In the genomic region with DNA sequence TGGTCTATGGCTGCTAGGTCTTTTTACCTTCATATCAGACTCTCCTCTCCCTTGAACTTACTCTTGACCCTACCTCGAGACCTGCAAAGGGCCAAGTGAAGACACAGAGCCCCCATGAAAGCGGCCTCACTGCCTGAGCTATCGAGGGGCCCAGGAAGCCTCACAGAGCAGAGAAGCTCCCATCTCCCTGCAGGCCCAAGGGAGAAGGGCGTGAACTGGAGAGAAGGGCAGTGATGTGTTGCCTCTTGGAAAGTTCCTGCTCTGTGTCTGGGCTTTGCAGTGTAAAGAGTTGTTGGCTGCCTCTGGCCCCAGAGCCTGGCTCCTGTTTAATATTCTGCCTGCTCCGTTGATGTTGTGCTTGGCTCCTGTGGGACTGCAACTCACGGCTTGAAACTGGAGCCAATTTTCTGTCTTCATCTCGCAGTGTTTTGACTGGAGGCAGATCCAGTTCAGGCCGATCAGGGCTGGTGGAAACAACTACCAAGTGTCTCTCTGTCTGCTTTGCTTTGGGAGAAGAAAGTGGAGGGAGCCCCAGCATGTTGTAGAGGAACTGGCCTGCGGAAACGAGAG, we compare ENCODE assay signal across 9 cellular contexts. TPM values are rescaled to one million over a fixed set of nuclear protein-coding genes. Genes with fewer than 3 reads are reported as not detected.
A peak's percentile ranks its signal among the peaks of the same experiment; 100 is the strongest.
DNase-seq lines count a peak whose midpoint lies in the region; ATAC-seq and TF ChIP-seq lines count a peak whose summit lies in the region.
"Had no signal": no experiment of that assay in that cellular context is flagged by ENCODE, and none has a peak within 500 bp of the region (broad histone marks: within the 10 kb centered on the region; RNA-seq: fewer than 3 reads in every experiment).

No MANE protein-coding gene starts in this region.

- peak overlapping the region; percentile 22 for H2AK9ac ChIP-seq in IMR-90 (replicated peaks; ENCODE audit: low read depth, low read length, poor library complexity)

- peak overlapping the region; percentile 16 for H2BK120ac ChIP-seq in IMR-90 (ENCODE audit: low read depth, low read length)

- TF ChIP-seq CTCF in IMR-90 (conservative IDR thresholded peaks at IDR 0.05; ENCODE audit: low read depth, low read length) (no peak), lower leg skin (IDR thresholded peaks at IDR 0.05) (no peak)

- 0 out of 2 replicates have a peak overlapping the region, but pooled peaks have one; percentile 13 for H3K14ac ChIP-seq in IMR-90 (replicated peaks; ENCODE audit: low read depth, low read length)

- no peak overlapping the region; the same call in 1 of the 2 replicates for H3K18ac ChIP-seq in IMR-90 (ENCODE audit: low read depth, low read length)

- no peak overlapping the region for H2BK5ac ChIP-seq in IMR-90 (ENCODE audit: low read depth, low read length, poor library complexity, severe bottlenecking)

- in situ Hi-C loops in IMR-90 (cut with MboI; ENCODE audit: low sequenced_read_pairs): no loop called here

- H2BK20ac ChIP-seq in IMR-90 (ENCODE audit: low read depth, low read length): peak overlapping the region; percentile 40; the same call in 1 of the 2 replicates

- H2BK15ac ChIP-seq in IMR-90 (ENCODE audit: low read depth, low read length): no peak overlapping the region

- TF ChIP-seq POLR2A in IMR-90 (IDR thresholded peaks at IDR 0.05; ENCODE audit: low read depth, low read length): no peak
- TF ChIP-seq POLR2A in lower leg skin (IDR thresholded peaks at IDR 0.05): no peak

- H3K4ac ChIP-seq in IMR-90 (ENCODE audit: low read depth, low read length): no peak overlapping the region; the same call in 1 of the 2 replicates

- no peak overlapping the region for H4K8ac ChIP-seq in IMR-90 (ENCODE audit: low read depth in 2 of 2, low read length in 2 of 2)

- H2AK5ac ChIP-seq in IMR-90 (ENCODE audit: low read depth, low read length): no peak overlapping the region; the same call in 1 of the 2 replicates

- CTCF ChIA-PET in IMR-90 (lab: Yijun Ruan, JAX): interaction anchor here (0.9 kb wide), 1 partner anchor 10 kb away, joined by 3 read pairs; no protein-coding TSS in a partner anchor

- dilution Hi-C loops in IMR-90 (cut with HindIII; ENCODE audit: low sequenced_read_pairs, unreplicated experiment): no loop called here

- H3K56ac ChIP-seq in IMR-90 (ENCODE audit: extremely low read depth, insufficient read depth, low read length): no peak overlapping the region

- H3K9ac ChIP-seq in IMR-90 (ENCODE audit: low read depth, low read length) (no peak overlapping the region), stomach smooth muscle (ENCODE audit: low read length in 2 of 2) (peak overlapping the region; percentile 36 to 52)

- H4K91ac ChIP-seq in IMR-90 (ENCODE audit: insufficient read depth, low read depth, low read length): peak overlapping the region; percentile 31; the same call in 1 of the 2 replicates

- H3K9me1 ChIP-seq in IMR-90 (ENCODE audit: insufficient read depth, low read length): peaks cover 14% of the 10 kb centered on the region

- peaks cover 5% of the 10 kb centered on the region; the same call in 1 of the 2 replicates for H4K20me1 ChIP-seq in IMR-90 (ENCODE audit: insufficient read depth, low read length)

- H2AFZ ChIP-seq in IMR-90 (replicated peaks; ENCODE audit: low read length, poor library complexity): peak overlapping the region; percentile 35

- H3K9me3 ChIP-seq in IMR-90 (ENCODE audit: control insufficient read depth, insufficient read depth, low read length) (no peaks in the 10 kb centered on the region), stomach smooth muscle (ENCODE audit: control insufficient read depth in 2 of 2, low read length in 2 of 2) (no peaks in the 10 kb centered on the region)

- ATAC-seq in IMR-90 (ENCODE audit: low read depth): no peak
- no peak for ATAC-seq in GM21381 (IDR thresholded peaks at IDR 0.05; ENCODE audit: unreplicated experiment)
- no peak for ATAC-seq in HG03139 (IDR thresholded peaks at IDR 0.05; ENCODE audit: unreplicated experiment)
- no peak for ATAC-seq in GM18907 (IDR thresholded peaks at IDR 0.05; ENCODE audit: unreplicated experiment)
- ATAC-seq in HG03159 (IDR thresholded peaks at IDR 0.05; ENCODE audit: unreplicated experiment): no peak

- peaks cover 39% of the 10 kb centered on the region for H3K27me3 ChIP-seq in IMR-90 (ENCODE audit: control insufficient read depth, insufficient read depth, low read length)
- no peaks in the 10 kb centered on the region for H3K27me3 ChIP-seq in stomach smooth muscle (ENCODE audit: control insufficient read depth in 1 of 2, insufficient read depth in 2 of 2, low read length in 2 of 2)

- no peaks in the 10 kb centered on the region for H3K79me1 ChIP-seq in IMR-90 (ENCODE audit: low read depth in 1 of 2, low read length in 2 of 2)

- no peak overlapping the region for H3K23ac ChIP-seq in IMR-90 (ENCODE audit: low read depth, low read length)

- POLR2A ChIA-PET in IMR-90 (lab: Charles Lee; ENCODE audit: unreplicated experiment): no interaction called here

- H3K36me3 ChIP-seq in IMR-90 (ENCODE audit: control insufficient read depth, insufficient read depth, low read length): no peaks in the 10 kb centered on the region
- peaks cover 0 to 3% of the 10 kb centered on the region in 2 donors for H3K36me3 ChIP-seq in stomach smooth muscle (ENCODE audit: control insufficient read depth in 2 of 2, insufficient read depth in 2 of 2, low read length in 2 of 2)

- H3K4me1 ChIP-seq in IMR-90 (ENCODE audit: control insufficient read depth, insufficient read depth, low read length) (peaks cover 10% of the 10 kb centered on the region), stomach smooth muscle (ENCODE audit: control insufficient read depth, insufficient read depth, low read length) (peaks cover 34% of the 10 kb centered on the region)

- no TSS peak for BruUV-seq in IMR-90 (replicated peaks; lab: Mats Ljungman, UMichigan)

- H4K5ac ChIP-seq in IMR-90 (ENCODE audit: low read depth, low read length): no peak overlapping the region

- peak overlapping the region; percentile 16; the same call in 1 of the 2 replicates for H3K4me2 ChIP-seq in IMR-90 (ENCODE audit: low read depth, low read length)

- no peak overlapping the region for H3K27ac ChIP-seq in IMR-90 (ENCODE audit: insufficient read depth, low read length)
- peak overlapping the region; percentile 96 for H3K27ac ChIP-seq in stomach smooth muscle (ENCODE audit: low read length)

- TF ChIP-seq RAD21 in IMR-90 (IDR thresholded peaks at IDR 0.05; ENCODE audit: low read length): no peak

- intact Hi-C loops in IMR-90 (cut with micrococcal nuclease): no loop called here
- intact Hi-C loops in lower leg skin (cut with DNase I; ENCODE audit: low total_unique reads): loop anchor here (10.0 kb wide), 1 partner anchor 78 kb away; no protein-coding TSS in a partner anchor

- H3K4me3 ChIP-seq in IMR-90 (ENCODE audit: insufficient read depth, low read depth, low read length) (no peak overlapping the region), lower leg skin (ENCODE audit: low read depth, poor library complexity, severe bottlenecking) (no peak overlapping the region), stomach smooth muscle (ENCODE audit: low read length in 2 of 2) (peak overlapping the region; percentile 29 to 59)

- whole genome bisulfite sequencing in IMR-90 (ENCODE audit: extremely low coverage in 2 of 2, insufficient read length in 1 of 2), 2 experiments: 11% methylated on average over 4 of the region's 10 CpGs; no CpG with 5 or more reads in 1 of the 2 experiments
- 14 to 27% methylated on average over 10 of the region's 10 CpGs for WGBS in lower leg skin, 2 donors

- DNase-seq in IMR-90 (peak; percentile 24), dedifferentiated amniotic fluid mesenchymal stem cell (ENCODE audit: extremely low spot score) (peak; percentile 63), lower leg skin (ENCODE audit: low spot score in 2 of 2) (peak; percentile 73 to 88)
- DNase-seq: GF-D8 had no signal

TF ChIP-seq in IMR-90, 13 proteins besides CTCF, POLR2A, EP300 and RAD21:
- no peak for TF ChIP-seq SMC3 (IDR thresholded peaks at IDR 0.05; ENCODE audit: low read depth, low read length)
- TF ChIP-seq, protein P1, sequence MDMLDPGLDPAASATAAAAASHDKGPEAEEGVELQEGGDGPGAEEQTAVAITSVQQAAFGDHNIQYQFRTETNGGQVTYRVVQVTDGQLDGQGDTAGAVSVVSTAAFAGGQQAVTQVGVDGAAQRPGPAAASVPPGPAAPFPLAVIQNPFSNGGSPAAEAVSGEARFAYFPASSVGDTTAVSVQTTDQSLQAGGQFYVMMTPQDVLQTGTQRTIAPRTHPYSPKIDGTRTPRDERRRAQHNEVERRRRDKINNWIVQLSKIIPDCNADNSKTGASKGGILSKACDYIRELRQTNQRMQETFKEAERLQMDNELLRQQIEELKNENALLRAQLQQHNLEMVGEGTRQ (IDR thresholded peaks at IDR 0.05; ENCODE audit: low read depth, low read length): no peak
- no peak for TF ChIP-seq RFX5 (IDR thresholded peaks at IDR 0.05; ENCODE audit: low read depth, low read length)
- no peak for TF ChIP-seq BHLHE40 (IDR thresholded peaks at IDR 0.05; ENCODE audit: low read depth, low read length)
- TF ChIP-seq, protein P2, sequence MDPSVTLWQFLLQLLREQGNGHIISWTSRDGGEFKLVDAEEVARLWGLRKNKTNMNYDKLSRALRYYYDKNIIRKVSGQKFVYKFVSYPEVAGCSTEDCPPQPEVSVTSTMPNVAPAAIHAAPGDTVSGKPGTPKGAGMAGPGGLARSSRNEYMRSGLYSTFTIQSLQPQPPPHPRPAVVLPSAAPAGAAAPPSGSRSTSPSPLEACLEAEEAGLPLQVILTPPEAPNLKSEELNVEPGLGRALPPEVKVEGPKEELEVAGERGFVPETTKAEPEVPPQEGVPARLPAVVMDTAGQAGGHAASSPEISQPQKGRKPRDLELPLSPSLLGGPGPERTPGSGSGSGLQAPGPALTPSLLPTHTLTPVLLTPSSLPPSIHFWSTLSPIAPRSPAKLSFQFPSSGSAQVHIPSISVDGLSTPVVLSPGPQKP (IDR thresholded peaks at IDR 0.05; ENCODE audit: borderline replicate concordance, low read depth, low read length): no peak
- no peak for TF ChIP-seq FOS (IDR thresholded peaks at IDR 0.05; ENCODE audit: low read depth, low read length)
- TF ChIP-seq CEBPB (IDR thresholded peaks at IDR 0.05; ENCODE audit: low read depth, low read length): no peak
- no peak for TF ChIP-seq CHD1 (IDR thresholded peaks at IDR 0.05; ENCODE audit: low read depth, low read length)
- TF ChIP-seq MAZ (IDR thresholded peaks at IDR 0.05; ENCODE audit: borderline replicate concordance, low read depth, low read length): no peak
- TF ChIP-seq MAFK (IDR thresholded peaks at IDR 0.05; ENCODE audit: low read depth, low read length): no peak
- no peak for TF ChIP-seq NFE2L2 (IDR thresholded peaks at IDR 0.05; ENCODE audit: low read depth, low read length)
- no peak for TF ChIP-seq MXI1 (IDR thresholded peaks at IDR 0.05; ENCODE audit: borderline replicate concordance, low read depth, low read length)
- TF ChIP-seq RCOR1 (IDR thresholded peaks at IDR 0.05; ENCODE audit: insufficient replicate concordance, low read length): no peak
TF ChIP-seq in IMR-90: peak in this region for 0.

RNA-seq across cellular contexts. Expression of a gene that starts 4.3 kb away (rescaled TPM):
- total RNA-seq in IMR-90 (2012; rRNA removed) (under 0.01 TPM in 2 replicates), lower leg skin (10 to 100 TPM in 3 of 4 donors, 1 to 10 TPM in 1; 9.6 to 18.1 (median 14.9) TPM)
- polyA plus RNA-seq in IMR-90 (2012; rRNA removed): 0.07 and 0.22 TPM in 2 replicates
- 0.01 and 0.04 TPM in 2 replicates for polyA plus RNA-seq in IMR-90 (2012; cell fraction: cytosol; rRNA removed)
- polyA plus RNA-seq in IMR-90 (2012; cell fraction: nucleus; rRNA removed; ENCODE audit: low replicate concordance): 0.03 and 0.11 TPM in 2 replicates

Comparison
In these comparisons a context has a peak if more than half of its experiments do, and no peak if none do; other contexts are left out.
1. DNase-seq: peak in every context shown above with its lines; median percentile 80 in lower leg skin; 63 in dedifferentiated amniotic fluid mesenchymal stem cell; 24 in IMR-90.
2. H3K4me3 ChIP-seq: peak in stomach smooth muscle (2 of 2); none in IMR-90 (single experiment) and lower leg skin (single experiment).
3. RNA of a gene that starts 4.3 kb away (total RNA-seq): 9.6 to 18.1 TPM in lower leg skin; under 0.01 TPM in IMR-90; every median in the first group is over 10 times any median in the second.